24 cellular contexts compared by ENCODE assay signal in genomic region chr11:107482234-107482633, GRCh38.
"Had no signal": no experiment of that assay in that cellular context is flagged by ENCODE, and none has a peak within 500 bp of the region (broad histone marks: within the 10 kb centered on the region; RNA-seq: fewer than 3 reads in every experiment).

No MANE protein-coding gene starts in this region.

- H3K4me3 ChIP-seq: gastrocnemius medialis, lower lobe of right lung, ovary, psoas muscle, sigmoid colon, testis, tibial artery had no signal

- DNase-seq: effector CD8-positive, alpha-beta T cell; endodermal cell; foreskin fibroblast; gastrocnemius medialis; head of caudate nucleus; left ventricle myocardium superior; lower lobe of right lung; naive thymus-derived CD8-positive, alpha-beta T cell; nephron progenitor cell; occipital lobe; ovary; posterior cingulate gyrus; psoas muscle; right cardiac atrium; sigmoid colon; stimulated activated CD4-positive, alpha-beta T cell treated with anti-CD3 and anti-CD28 coated beads, Interleukin-2, amount 100 ng/mL, for 24 hours; stimulated activated CD4-positive, alpha-beta T cell treated with anti-CD3 and anti-CD28 coated beads, Interleukin-4, amount 100 ng/mL, for 24 hours; stimulated activated naive CD8-positive, alpha-beta T cell treated with anti-CD3 and anti-CD28 coated beads, Interleukin-15, Interleukin-2, amounts not matched to agents 100 U/mL and 50 U/mL, for 24 hours; substantia nigra; testis; tibial artery had no signal

- H3K27me3 ChIP-seq: ovary, sigmoid colon, testis had no signal

- H3K27ac ChIP-seq: epithelial cell of prostate, gastrocnemius medialis, lower lobe of right lung, ovary, psoas muscle, sigmoid colon, testis, tibial artery had no signal

- H3K4me1 ChIP-seq: gastrocnemius medialis, lower lobe of right lung, psoas muscle, sigmoid colon, testis, tibial artery had no signal

- H3K36me3 ChIP-seq: gastrocnemius medialis, lower lobe of right lung, ovary, sigmoid colon, tibial artery had no signal

- H3K9me3 ChIP-seq: gastrocnemius medialis, lower lobe of right lung, ovary, psoas muscle, sigmoid colon, testis, tibial artery had no signal

- ATAC-seq: esophagus mucosa; gastrocnemius medialis; left ventricle myocardium superior; lower lobe of right lung; naive thymus-derived CD8-positive, alpha-beta T cell; psoas muscle; right cardiac atrium; stimulated activated effector memory CD8-positive, alpha-beta T cell treated with anti-CD3 and anti-CD28 coated beads, Interleukin-12 subunit alpha, Interleukin-12 subunit beta, amount 100 ng/mL, for 72 hours; stimulated activated naive CD8-positive, alpha-beta T cell treated with anti-CD3 and anti-CD28 coated beads, Interleukin-15, Interleukin-2, amounts not matched to agents 100 U/mL and 50 U/mL, for 24 hours had no signal
